ENCODE assay signal across 8 cellular contexts in the genomic region with DNA sequence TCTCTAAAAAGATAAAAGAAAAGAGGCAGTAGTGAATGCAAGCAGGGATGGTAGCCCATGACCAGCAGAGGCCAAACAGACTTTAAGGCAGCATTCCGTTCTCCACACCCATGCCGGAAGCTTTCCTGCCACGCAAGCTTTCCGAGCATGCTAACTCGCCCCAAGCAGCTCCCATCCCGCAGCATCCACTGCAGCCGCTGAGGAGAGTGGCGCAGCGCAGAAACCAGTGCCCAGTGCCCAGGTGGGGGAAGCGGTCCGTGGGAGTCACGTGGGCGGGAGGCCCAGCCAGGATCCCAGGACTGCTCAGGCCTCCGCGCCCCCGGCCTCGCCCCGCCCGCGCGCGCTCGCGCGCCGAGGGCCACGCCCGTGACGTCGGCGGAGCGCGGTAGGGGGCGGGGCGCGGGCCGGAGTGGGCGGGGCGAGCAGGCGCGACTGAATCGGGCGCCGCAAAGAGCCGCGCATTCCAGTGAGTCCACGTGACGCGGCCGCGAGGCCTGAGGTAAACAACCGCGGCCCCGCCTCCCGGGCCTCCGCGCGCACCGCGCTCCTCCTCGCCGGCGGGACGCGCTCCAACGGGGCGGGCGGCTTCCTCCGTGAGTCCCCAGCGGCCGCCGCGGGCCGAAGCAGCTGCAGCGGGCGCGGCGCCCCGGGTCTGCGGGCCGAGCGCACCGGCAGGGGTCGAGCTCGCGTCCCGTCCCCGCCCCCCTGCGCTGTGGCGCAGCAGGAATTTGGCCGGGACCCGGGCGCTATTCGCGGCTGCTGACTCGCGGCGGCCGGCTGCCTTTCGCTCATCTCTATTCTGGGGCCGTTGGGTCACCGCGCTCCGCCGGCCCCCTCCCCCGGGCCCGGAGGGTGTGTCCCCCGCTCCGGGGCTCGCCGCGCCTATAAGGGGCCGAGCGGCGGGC. TPM values are rescaled to one million over a fixed set of nuclear protein-coding genes. Genes with fewer than 3 reads are reported as not detected.
DNase-seq lines count a peak whose midpoint lies in the region; TF ChIP-seq lines count a peak whose summit lies in the region.

A gene with protein sequence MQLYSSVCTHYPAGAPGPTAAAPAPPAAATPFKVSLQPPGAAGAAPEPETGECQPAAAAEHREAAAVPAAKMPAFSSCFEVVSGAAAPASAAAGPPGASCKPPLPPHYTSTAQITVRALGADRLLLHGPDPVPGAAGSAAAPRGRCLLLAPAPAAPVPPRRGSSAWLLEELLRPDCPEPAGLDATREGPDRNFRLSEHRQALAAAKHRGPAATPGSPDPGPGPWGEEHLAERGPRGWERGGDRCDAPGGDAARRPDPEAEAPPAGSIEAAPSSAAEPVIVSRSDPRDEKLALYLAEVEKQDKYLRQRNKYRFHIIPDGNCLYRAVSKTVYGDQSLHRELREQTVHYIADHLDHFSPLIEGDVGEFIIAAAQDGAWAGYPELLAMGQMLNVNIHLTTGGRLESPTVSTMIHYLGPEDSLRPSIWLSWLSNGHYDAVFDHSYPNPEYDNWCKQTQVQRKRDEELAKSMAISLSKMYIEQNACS (plus strand): TSS at position 529 of the 905 bp plus-strand sequence. CDS start 383 bp downstream, outside the sequence.

- TF ChIP-seq CTCF in suprapubic skin (IDR thresholded peaks at IDR 0.05) = no peak

- peak within 1 kb of the TSS; percentile 99 for H3K27ac ChIP-seq in suprapubic skin

- H3K27me3 ChIP-seq in HAP-1 (ENCODE audit: low read depth) = no peaks in the 10 kb centered on the region
- no peaks in the 10 kb centered on the region for H3K27me3 ChIP-seq in MG63
- no peaks in the 10 kb centered on the region for H3K27me3 ChIP-seq in suprapubic skin

- DNase-seq in GM03348 (ENCODE audit: low spot score) (peak; percentile 98), HAP-1 (ENCODE audit: low spot score in 2 of 2) (peak; percentile 84 to 92), MG63 (peak; percentile 90), SK-N-DZ (ENCODE audit: low spot score) (peak; percentile 77), globus pallidus (ENCODE audit: low spot score) (peak; percentile 96), occipital lobe (lab: John Stamatoyannopoulos, UW) (peak; percentile 92), suprapubic skin (ENCODE audit: low spot score in 2 of 2) (peak; percentile 96 to 97)
- DNase-seq in activated naive CD4-positive, alpha-beta T cell treated with anti-CD3 and anti-CD28 coated beads, Interleukin-2, amount 50 U/mL, for 16 hours = peak; percentile 94

- TF ChIP-seq EP300 in suprapubic skin (IDR thresholded peaks at IDR 0.05) = no peak

- peak within 1 kb of the TSS; percentile 54 for H3K4me3 ChIP-seq in HAP-1
- peak within 1 kb of the TSS; percentile 67 for H3K4me3 ChIP-seq in MG63
- peak within 1 kb of the TSS; percentile 97 for H3K4me3 ChIP-seq in suprapubic skin

- in situ Hi-C loops in HAP-1 (cut with MboI; ENCODE audit: low sequenced_read_pairs) = no loop called here

- H3K4me1 ChIP-seq in HAP-1 = peaks cover 14% of the 10 kb centered on the region
- peaks cover 43% of the 10 kb centered on the region for H3K4me1 ChIP-seq in suprapubic skin

- H3K9me3 ChIP-seq in HAP-1 (no peaks in the 10 kb centered on the region), MG63 (no peaks in the 10 kb centered on the region), suprapubic skin (no peaks in the 10 kb centered on the region)

- H3K36me3 ChIP-seq in HAP-1 (replicated peaks) (no peaks in the 10 kb centered on the region), MG63 (no peaks in the 10 kb centered on the region), suprapubic skin (no peaks in the 10 kb centered on the region)

- peak in 1 of 2 donors; percentile 72 for TF ChIP-seq POLR2A in suprapubic skin (IDR thresholded peaks at IDR 0.05)

- WGBS in suprapubic skin = under 1% methylated on average over 29 of the region's 115 CpGs

RNA-seq across cellular contexts. Expression of the gene that starts here (rescaled TPM):
- total RNA-seq in MG63 (2014; rRNA removed; shearing (Covaris generic); ENCODE audit: low replicate concordance) = 3.5 and 3.8 TPM in 2 replicates
- polyA plus RNA-seq in SK-N-DZ (2014; cell fraction: cytosol; rRNA removed) = 2.5 and 2.6 TPM in 2 replicates
- polyA plus RNA-seq in SK-N-DZ (2014; cell fraction: nucleus; rRNA removed) = 0.81 and 1.5 TPM in 2 replicates
- 17.8 TPM for total RNA-seq in occipital lobe
- total RNA-seq in suprapubic skin = 10 to 100 TPM; 23.1 to 34.9 (median 26.0) TPM

Comparison
In these comparisons a context has a peak if more than half of its experiments do, and no peak if none do; other contexts are left out.
1. Peak in every context shown above with its lines: DNase-seq, H3K4me3 ChIP-seq and H3K27ac ChIP-seq.